26 cellular contexts compared by ENCODE assay signal in the genomic region with DNA sequence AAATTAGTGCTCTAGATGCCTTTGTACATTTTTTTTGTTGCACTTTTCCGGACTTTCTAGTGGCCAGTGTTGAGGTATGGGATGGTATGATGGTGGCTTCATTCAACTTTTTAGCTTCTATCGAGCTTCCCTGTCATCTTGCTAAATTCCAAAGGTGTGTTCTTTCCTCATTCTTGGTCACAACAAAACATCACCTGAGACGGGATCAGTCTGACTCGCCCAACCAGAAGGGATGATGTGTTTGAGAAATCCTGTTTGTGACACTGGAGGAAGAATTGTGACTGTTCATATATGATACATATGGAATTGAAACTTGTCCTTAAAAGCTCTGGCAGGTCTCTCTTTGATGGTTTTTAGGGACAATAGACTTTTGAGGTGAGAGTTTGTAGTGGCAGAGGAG. TPM values are rescaled to one million over a fixed set of nuclear protein-coding genes. Genes with fewer than 3 reads are reported as not detected.
A peak's percentile ranks its signal among the peaks of the same experiment; 100 is the strongest.
DNase-seq lines count a peak whose midpoint lies in the region; ATAC-seq, FAIRE-seq and TF ChIP-seq lines count a peak whose summit lies in the region.
"Had no signal": no experiment of that assay in that cellular context is flagged by ENCODE, and none has a peak within 500 bp of the region (broad histone marks: within the 10 kb centered on the region; RNA-seq: fewer than 3 reads in every experiment).

No MANE protein-coding gene starts in this region.

- peak overlapping the region; percentile 37 for H3K27ac ChIP-seq in smooth muscle cell (ENCODE audit: low read depth)
- H3K27ac ChIP-seq: BLaER1, HL-60, ovary, VCaP had no signal

- no peaks in the 10 kb centered on the region for H4K20me1 ChIP-seq in smooth muscle cell (ENCODE audit: low read depth)

- H3K9me3 ChIP-seq in T-helper 17 cell (ENCODE audit: control insufficient read depth, low read length, poor library complexity, severe bottlenecking) (no peaks in the 10 kb centered on the region), smooth muscle cell (replicated peaks; ENCODE audit: low read depth) (no peaks in the 10 kb centered on the region)
- H3K9me3 ChIP-seq: ovary had no signal

- H3K9ac ChIP-seq in smooth muscle cell (ENCODE audit: low read depth), result no peak overlapping the region
- H3K9ac ChIP-seq: BLaER1 had no signal

- H3K4me1 ChIP-seq in smooth muscle cell (ENCODE audit: low read depth), result no peaks in the 10 kb centered on the region
- H3K4me1 ChIP-seq: BLaER1 had no signal

- no peak for FAIRE-seq in D721Med (lab: Jason Lieb, UNC)
- FAIRE-seq: urothelium cell line had no signal

- WGBS in smooth muscle cell (ENCODE audit: low lambda C conversion rate), result 93% methylated on average over 4 of the region's 4 CpGs

- H3K27ac Mint-ChIP-seq in activated T-cell treated with anti-CD3 and anti-CD28 coated beads, Interleukin-2, amount 50 U/mL, for 72 hours, result peak overlapping the region; percentile 80
- peak overlapping the region; percentile 59 for H3K27ac Mint-ChIP-seq in T-helper 17 cell
- H3K27ac Mint-ChIP-seq: activated naive CD8-positive, alpha-beta T cell treated with anti-CD3 and anti-CD28 coated beads, Interleukin-2, amount 10 ng/mL, durations not matched to agents 7 days and 5 days had no signal

- no peaks in the 10 kb centered on the region for H3K27me3 ChIP-seq in smooth muscle cell (ENCODE audit: low read depth)
- H3K27me3 ChIP-seq: BLaER1, ovary had no signal

- peaks cover 62% of the 10 kb centered on the region for H3K4me1 Mint-ChIP-seq in activated T-cell treated with anti-CD3 and anti-CD28 coated beads, Interleukin-2, amount 50 U/mL, for 72 hours (ENCODE audit: low read depth)
- peaks cover 57% of the 10 kb centered on the region for H3K4me1 Mint-ChIP-seq in T-helper 17 cell

- peaks cover 13 to 39% of the 10 kb centered on the region in 2 donors for H3K36me3 Mint-ChIP-seq in activated T-cell treated with anti-CD3 and anti-CD28 coated beads, Interleukin-2, amount 50 U/mL, for 72 hours (ENCODE audit: insufficient read depth in 2 of 2)
- H3K36me3 Mint-ChIP-seq in T-helper 17 cell (ENCODE audit: low read depth), result peaks cover 14% of the 10 kb centered on the region

- peak overlapping the region; percentile 6 for H3K4me2 ChIP-seq in smooth muscle cell
- H3K4me2 ChIP-seq: BLaER1 had no signal

- ATAC-seq in activated T-cell treated with anti-CD3 and anti-CD28 coated beads, Interleukin-2, amount 50 U/mL, for 72 hours (replicated peaks in 1 of 2), result no peak
- ATAC-seq in T-helper 17 cell (no peak), esophagus mucosa (peak; percentile 87)
- ATAC-seq: left colon, right cardiac atrium had no signal

- no peak for TF ChIP-seq CTCF in smooth muscle cell (IDR thresholded peaks at IDR 0.05; ENCODE audit: borderline replicate concordance, insufficient read depth, poor library complexity, severe bottlenecking)
- no peak for TF ChIP-seq CTCF in D721Med (IDR thresholded peaks at IDR 0.05; ENCODE audit: insufficient read depth, missing control alignments)

- no peaks in the 10 kb centered on the region for H3K9me3 Mint-ChIP-seq in activated T-cell treated with anti-CD3 and anti-CD28 coated beads, Interleukin-2, amount 50 U/mL, for 72 hours
- H3K9me3 Mint-ChIP-seq: activated naive CD8-positive, alpha-beta T cell treated with anti-CD3 and anti-CD28 coated beads, Interleukin-2, amount 10 ng/mL, durations not matched to agents 7 days and 5 days had no signal

- H3K27me3 Mint-ChIP-seq in activated T-cell treated with anti-CD3 and anti-CD28 coated beads, Interleukin-2, amount 50 U/mL, for 72 hours (ENCODE audit: low read depth), result no peaks in the 10 kb centered on the region
- no peaks in the 10 kb centered on the region for H3K27me3 Mint-ChIP-seq in T-helper 17 cell
- H3K27me3 Mint-ChIP-seq: activated naive CD8-positive, alpha-beta T cell treated with anti-CD3 and anti-CD28 coated beads, Interleukin-2, amount 10 ng/mL, durations not matched to agents 7 days and 5 days had no signal

- peaks cover 17% of the 10 kb centered on the region for H3K79me2 ChIP-seq in smooth muscle cell (ENCODE audit: low read depth)

- H2AFZ ChIP-seq in smooth muscle cell (ENCODE audit: low read depth), result no peak overlapping the region

- H3K36me3 ChIP-seq in smooth muscle cell (ENCODE audit: low read depth), result no peaks in the 10 kb centered on the region
- H3K36me3 ChIP-seq: ovary had no signal

- no peak overlapping the region for H3K4me3 ChIP-seq in smooth muscle cell
- H3K4me3 ChIP-seq: BLaER1, ovary had no signal

- H3F3A ChIP-seq in smooth muscle cell (ENCODE audit: low read depth), result peaks cover 17% of the 10 kb centered on the region

- no peak overlapping the region for H3K4me3 Mint-ChIP-seq in activated T-cell treated with anti-CD3 and anti-CD28 coated beads, Interleukin-2, amount 50 U/mL, for 72 hours
- H3K4me3 Mint-ChIP-seq in T-helper 17 cell, result peak overlapping the region; percentile 36
- H3K4me3 Mint-ChIP-seq: activated naive CD8-positive, alpha-beta T cell treated with anti-CD3 and anti-CD28 coated beads, Interleukin-2, amount 10 ng/mL, durations not matched to agents 7 days and 5 days had no signal

- no peak for DNase-seq in activated T-cell treated with anti-CD3 and anti-CD28 coated beads, Interleukin-2, amount 50 U/mL, for 72 hours
- DNase-seq in activated T-cell treated with anti-CD3 and anti-CD28 coated beads for 4 hours (no peak), T-helper 17 cell (no peak), smooth muscle cell (lab: John Stamatoyannopoulos, UW; ENCODE audit: unreplicated experiment) (no peak), A172 (ENCODE audit: low spot score) (no peak), D721Med (ENCODE audit: insufficient read length, low spot score) (no peak), HUDEP-2 (lab: John Stamatoyannopoulos, UW; ENCODE audit: unreplicated experiment in 76 of 76) (no peak)
- DNase-seq: activated CD4-positive, alpha-beta T cell treated with anti-CD3 and anti-CD28 coated beads, Interleukin-2, amount 50 U/mL, for 1 hour; activated naive CD8-positive, alpha-beta T cell treated with anti-CD3 and anti-CD28 coated beads, Interleukin-2, amount 10 ng/mL, durations not matched to agents 7 days and 5 days; effector CD8-positive, alpha-beta T cell; glutamatergic neuron; left colon; NCI-H2081 treated with DMSO at 0.1 percent for 48 hours; NK-92 treated with Interleukin-12 subunit alpha and Interleukin-12 subunit beta, amount 100 ng/mL, for 24 hours; ovary; right cardiac atrium; T-helper 2 cell had no signal

RNA-seq across cellular contexts. Expression of a gene that starts 33.8 kb away (rescaled TPM):
- total RNA-seq in activated T-cell treated with anti-CD3 and anti-CD28 coated beads, Interleukin-2, amount 50 U/mL, for 72 hours, result under 1 TPM; 0.23 to 0.58 TPM
- not detected for total RNA-seq in T-helper 17 cell
- 0.40 TPM for total RNA-seq in esophagus mucosa
- 0.49 and 1.4 TPM in 2 replicates for total RNA-seq in smooth muscle cell
- polyA plus RNA-seq in smooth muscle cell, result 0.35 and 1.8 TPM in 2 replicates
- total RNA-seq in A172 (2014; rRNA removed; shearing (Covaris generic)), result not detected in 2 replicates
- total RNA-seq: A673, H4, NCI-H460, ovary had no signal

RNA-seq across cellular contexts. Expression of a gene that starts 47.9 kb away (rescaled TPM):
- total RNA-seq in activated T-cell treated with anti-CD3 and anti-CD28 coated beads, Interleukin-2, amount 50 U/mL, for 72 hours, result 1 to 10 TPM in 1 of 2 donors, not detected in 1; 1.4 TPM
- not detected for total RNA-seq in T-helper 17 cell
- 4.3 TPM for total RNA-seq in esophagus mucosa
- total RNA-seq in smooth muscle cell, result not detected in 2 replicates
- polyA plus RNA-seq in smooth muscle cell, result not detected in 2 replicates
- not detected in 2 replicates for total RNA-seq in A172 (2014; rRNA removed; shearing (Covaris generic))
- total RNA-seq: A673; activated naive CD8-positive, alpha-beta T cell treated with anti-CD3 and anti-CD28 coated beads, Interleukin-2, amount 10 ng/mL, durations not matched to agents 7 days and 5 days; fibroblast of lung; H4; left colon; NCI-H460; ovary; right cardiac atrium had no signal
- polyA plus RNA-seq: fibroblast of lung, ovary, right cardiac atrium had no signal

RNA-seq across cellular contexts. Expression of a gene that starts 57.2 kb away (rescaled TPM):
- not detected for total RNA-seq in activated T-cell treated with anti-CD3 and anti-CD28 coated beads, Interleukin-2, amount 50 U/mL, for 72 hours
- total RNA-seq in T-helper 17 cell, result not detected
- total RNA-seq in esophagus mucosa, result 5.1 TPM
- not detected in 2 replicates for total RNA-seq in smooth muscle cell
- not detected in 2 replicates for polyA plus RNA-seq in smooth muscle cell
- not detected in 2 replicates for total RNA-seq in A172 (2014; rRNA removed; shearing (Covaris generic))
- total RNA-seq: A673; activated naive CD8-positive, alpha-beta T cell treated with anti-CD3 and anti-CD28 coated beads, Interleukin-2, amount 10 ng/mL, durations not matched to agents 7 days and 5 days; fibroblast of lung; H4; NCI-H460; ovary; right cardiac atrium had no signal
- polyA plus RNA-seq: fibroblast of lung, ovary, right cardiac atrium had no signal
